ENCODE assay signal across 16 cellular contexts in the genomic region with DNA sequence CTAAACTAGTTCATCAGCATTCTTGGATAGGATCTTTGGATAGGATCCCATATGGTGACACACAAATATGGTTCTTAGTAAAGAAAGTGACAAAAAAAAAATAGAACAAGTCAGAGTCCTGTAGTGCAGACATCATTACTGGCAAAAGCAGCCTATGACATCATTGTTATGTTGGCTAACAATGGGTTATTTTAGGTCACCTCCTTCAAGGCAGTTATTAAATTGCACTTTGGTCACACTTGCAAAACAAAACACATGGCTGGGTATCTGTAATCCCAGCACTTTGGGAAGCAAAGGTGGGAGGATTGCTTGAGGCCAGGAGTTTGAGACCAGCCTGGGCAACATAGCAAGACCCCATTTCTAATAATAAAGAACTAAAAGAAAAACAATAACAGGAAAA.
DNase-seq lines count a peak whose midpoint lies in the region; ATAC-seq and TF ChIP-seq lines count a peak whose summit lies in the region.
"Had no signal": no experiment of that assay in that cellular context is flagged by ENCODE, and none has a peak within 500 bp of the region (broad histone marks: within the 10 kb centered on the region; RNA-seq: fewer than 3 reads in every experiment).

No MANE protein-coding gene starts in this region.

- H3K9me3 ChIP-seq in PC-3 (ENCODE audit: low read length), result no peaks in the 10 kb centered on the region
- H3K9me3 ChIP-seq: esophagus squamous epithelium, SK-N-SH had no signal

- H3K27ac ChIP-seq in PC-3 (ENCODE audit: low read length), result no peak overlapping the region

- DNase-seq in GM03348 (ENCODE audit: low spot score) (peak; percentile 10), PC-3 (peak; percentile 44), fibroblast of villous mesenchyme (ENCODE audit: low read depth) (peak; percentile 72), sciatic nerve (ENCODE audit: low spot score) (no peak), mesenteric fat pad (ENCODE audit: low spot score) (no peak), progenitor cell of endocrine pancreas (ENCODE audit: low spot score, unreplicated experiment) (no peak)
- DNase-seq: activated T-cell treated with anti-CD3 and anti-CD28 coated beads, Interleukin-2, amount 50 U/mL, for 24 hours; COR-L47; esophagus squamous epithelium; H9; NCI-H526; SK-N-SH; stimulated activated naive B cell treated with anti-CD40 and anti-IgM and Interleukin-4, amounts not matched to agents 10 μg/mL and 1 μg/mL and 100 μg/mL, for 72 hours had no signal

- no peak overlapping the region for H3K4me3 Mint-ChIP-seq in progenitor cell of endocrine pancreas (ENCODE audit: low read depth)
- H3K4me3 Mint-ChIP-seq: activated T-cell treated with anti-CD3 and anti-CD28 coated beads, Interleukin-2, amount 50 U/mL, for 24 hours; H9; stimulated activated naive B cell treated with anti-CD40 and anti-IgM and Interleukin-4, amounts not matched to agents 10 μg/mL and 1 μg/mL and 100 μg/mL, for 72 hours had no signal

- no peak for TF ChIP-seq CTCF in PC-3 (conservative IDR thresholded peaks at IDR 0.05; ENCODE audit: low read depth, low read length)
- no peak for TF ChIP-seq CTCF in fibroblast of villous mesenchyme (IDR thresholded peaks at IDR 0.05; ENCODE audit: insufficient read depth, low read depth, low read length)
- TF ChIP-seq CTCF in progenitor cell of endocrine pancreas (IDR thresholded peaks at IDR 0.05; ENCODE audit: unreplicated experiment), result no peak

- peaks cover 15% of the 10 kb centered on the region for H3K9me3 Mint-ChIP-seq in progenitor cell of endocrine pancreas (ENCODE audit: low read depth)

- CTCF ChIA-PET in PC-3 (lab: Charles Lee), result no interaction called here

- H3K36me3 ChIP-seq in PC-3 (ENCODE audit: low read depth, low read length), result no peaks in the 10 kb centered on the region
- H3K36me3 ChIP-seq: esophagus squamous epithelium had no signal

- no peak overlapping the region for H3K4me2 ChIP-seq in PC-3 (ENCODE audit: low read length)
- H3K4me2 ChIP-seq: SK-N-SH had no signal

- BruUV-seq in PC-3 (replicated peaks; lab: Mats Ljungman, UMichigan), result no TSS peak

- H4K20me1 ChIP-seq in PC-3 (ENCODE audit: low read length), result no peaks in the 10 kb centered on the region

- no peaks in the 10 kb centered on the region for H3K79me2 ChIP-seq in PC-3 (ENCODE audit: low read length)

- no peaks in the 10 kb centered on the region for H3F3A ChIP-seq in PC-3 (ENCODE audit: low read length, unreplicated experiment)

- no peak overlapping the region for H3K9ac ChIP-seq in PC-3 (ENCODE audit: low read length)
- H3K9ac ChIP-seq: SK-N-SH had no signal

- no peaks in the 10 kb centered on the region for H3K27me3 Mint-ChIP-seq in progenitor cell of endocrine pancreas
- H3K27me3 Mint-ChIP-seq: activated T-cell treated with anti-CD3 and anti-CD28 coated beads, Interleukin-2, amount 50 U/mL, for 24 hours; stimulated activated naive B cell treated with anti-CD40 and anti-IgM and Interleukin-4, amounts not matched to agents 10 μg/mL and 1 μg/mL and 100 μg/mL, for 72 hours had no signal

- H3K4me1 ChIP-seq in PC-3 (ENCODE audit: insufficient read depth, low read length), result peaks cover 13% of the 10 kb centered on the region

- H3K27ac Mint-ChIP-seq in progenitor cell of endocrine pancreas, result no peak overlapping the region
- H3K27ac Mint-ChIP-seq: activated T-cell treated with anti-CD3 and anti-CD28 coated beads, Interleukin-2, amount 50 U/mL, for 24 hours; stimulated activated naive B cell treated with anti-CD40 and anti-IgM and Interleukin-4, amounts not matched to agents 10 μg/mL and 1 μg/mL and 100 μg/mL, for 72 hours had no signal

- POLR2A ChIA-PET in PC-3 (lab: Charles Lee; ENCODE audit: unreplicated experiment), result no interaction called here

- H2AFZ ChIP-seq in PC-3 (ENCODE audit: low read length), result no peak overlapping the region

- no peak overlapping the region for H3K4me3 ChIP-seq in PC-3 (ENCODE audit: low read length)
- no peak overlapping the region for H3K4me3 ChIP-seq in fibroblast of villous mesenchyme (ENCODE audit: low read depth, low read length)
- H3K4me3 ChIP-seq: esophagus squamous epithelium had no signal

- H3K9me2 ChIP-seq in PC-3 (replicated peaks; ENCODE audit: low read length), result no peaks in the 10 kb centered on the region
- H3K9me2 ChIP-seq: SK-N-SH had no signal

- intact Hi-C loops in PC-3 (cut with micrococcal nuclease) (no loop called here), sciatic nerve (cut with DNase I) (no loop called here)

- ATAC-seq in PC-3 (no peak), sciatic nerve (peak; percentile 86), GM21528 (IDR thresholded peaks at IDR 0.05; ENCODE audit: low FRiP score, unreplicated experiment) (no peak), GM19351 (IDR thresholded peaks at IDR 0.05; ENCODE audit: unreplicated experiment) (no peak)
- ATAC-seq: activated CD4-positive, CD25-positive, alpha-beta regulatory T cell treated with anti-CD3 and anti-CD28 coated beads, Interleukin-2, amount 50 U/mL, for 24 hours; stimulated activated naive B cell treated with anti-CD40 and anti-IgM and Interleukin-4, amounts not matched to agents 10 μg/mL and 1 μg/mL and 100 μg/mL, for 72 hours had no signal

- H3K4me1 Mint-ChIP-seq in progenitor cell of endocrine pancreas (ENCODE audit: low read depth), result no peaks in the 10 kb centered on the region
- H3K4me1 Mint-ChIP-seq: stimulated activated naive B cell treated with anti-CD40 and anti-IgM and Interleukin-4, amounts not matched to agents 10 μg/mL and 1 μg/mL and 100 μg/mL, for 72 hours had no signal

- no peaks in the 10 kb centered on the region for H3K27me3 ChIP-seq in PC-3 (ENCODE audit: low read length)
- H3K27me3 ChIP-seq: esophagus squamous epithelium had no signal

- peaks cover 5% of the 10 kb centered on the region for H3K36me3 Mint-ChIP-seq in progenitor cell of endocrine pancreas (ENCODE audit: insufficient read depth)

Comparison
In these comparisons a context has a peak if more than half of its experiments do, and no peak if none do; other contexts are left out.
1. DNase-seq: peak in GM03348 (single experiment), PC-3 (single experiment) and fibroblast of villous mesenchyme (single experiment); none in sciatic nerve (single experiment), mesenteric fat pad (single experiment) and progenitor cell of endocrine pancreas (single experiment).